ENCODE assay signal across 1 cellular context in genomic region chr1:2840036-2840809, GRCh38.
TF ChIP-seq lines count a peak whose summit lies in the region.

No MANE protein-coding gene starts in this region.

TF ChIP-seq in K562, 482 proteins besides CTCF, POLR2A, EP300 and RAD21 (continued from another document):
- TF ChIP-seq, protein P1, sequence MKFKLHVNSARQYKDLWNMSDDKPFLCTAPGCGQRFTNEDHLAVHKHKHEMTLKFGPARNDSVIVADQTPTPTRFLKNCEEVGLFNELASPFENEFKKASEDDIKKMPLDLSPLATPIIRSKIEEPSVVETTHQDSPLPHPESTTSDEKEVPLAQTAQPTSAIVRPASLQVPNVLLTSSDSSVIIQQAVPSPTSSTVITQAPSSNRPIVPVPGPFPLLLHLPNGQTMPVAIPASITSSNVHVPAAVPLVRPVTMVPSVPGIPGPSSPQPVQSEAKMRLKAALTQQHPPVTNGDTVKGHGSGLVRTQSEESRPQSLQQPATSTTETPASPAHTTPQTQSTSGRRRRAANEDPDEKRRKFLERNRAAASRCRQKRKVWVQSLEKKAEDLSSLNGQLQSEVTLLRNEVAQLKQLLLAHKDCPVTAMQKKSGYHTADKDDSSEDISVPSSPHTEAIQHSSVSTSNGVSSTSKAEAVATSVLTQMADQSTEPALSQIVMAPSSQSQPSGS (CRISPR knock-in tag; IDR thresholded peaks at IDR 0.05) = no peak
